In the genomic region with DNA sequence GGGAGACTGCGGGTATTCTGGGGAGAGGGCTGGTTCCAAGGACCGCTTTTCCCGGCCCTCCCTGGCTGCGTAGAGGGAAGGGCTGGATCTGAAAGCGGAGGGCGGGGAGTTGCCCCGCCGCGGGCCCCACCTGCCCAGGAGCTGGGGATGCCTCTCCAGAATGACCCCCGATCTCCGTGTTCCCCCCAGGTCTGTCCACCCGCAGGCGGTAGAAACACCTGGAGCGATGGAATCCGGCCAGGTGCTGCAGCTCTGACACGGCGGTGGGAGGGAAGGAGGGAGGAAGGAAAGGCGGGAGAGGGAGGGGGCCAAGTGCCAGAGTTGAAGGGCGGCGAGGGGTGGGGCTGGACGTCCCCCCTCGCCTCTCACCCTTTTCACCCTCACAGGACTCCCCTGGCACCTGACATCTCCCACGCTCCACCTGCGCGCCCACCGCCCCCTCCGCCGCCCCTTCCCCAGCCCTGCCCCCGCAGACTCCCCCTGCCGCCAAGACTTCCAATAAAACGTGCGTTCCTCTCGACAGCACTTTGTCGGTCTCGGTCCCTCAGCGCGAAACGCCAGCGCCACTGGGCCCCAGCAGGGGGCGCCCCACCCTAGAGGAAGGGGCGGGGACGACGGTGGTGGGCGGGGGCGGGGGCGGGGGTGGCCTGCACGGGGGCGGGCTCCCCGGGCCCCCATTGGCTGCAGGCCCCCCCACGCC, we compare ENCODE assay signal across 8 cellular contexts. TPM values are rescaled to one million over a fixed set of nuclear protein-coding genes. Genes with fewer than 3 reads are reported as not detected.
DNase-seq lines count a peak whose midpoint lies in the region; ATAC-seq and TF ChIP-seq lines count a peak whose summit lies in the region.

No MANE protein-coding gene starts in this region.

- no peak overlapping the region for H3K27ac Mint-ChIP-seq in progenitor cell of endocrine pancreas

- no peaks in the 10 kb centered on the region for H3K9me3 Mint-ChIP-seq in progenitor cell of endocrine pancreas (ENCODE audit: low read depth)

- ATAC-seq in GM19455 (IDR thresholded peaks at IDR 0.05; ENCODE audit: unreplicated experiment): no peak
- no peak for ATAC-seq in GM18907 (IDR thresholded peaks at IDR 0.05; ENCODE audit: unreplicated experiment)
- no peak for ATAC-seq in HG02678 (IDR thresholded peaks at IDR 0.05; ENCODE audit: unreplicated experiment)

- peaks cover 65% of the 10 kb centered on the region for H3K27me3 Mint-ChIP-seq in progenitor cell of endocrine pancreas

- DNase-seq in GM10266 (ENCODE audit: extremely low spot score) (peak; percentile 80), NCI-H526 treated with DMSO at 0.1 percent for 48 hours (lab: John Stamatoyannopoulos, UW) (peak; percentile 47), fibroblast of mammary gland (ENCODE audit: low read depth) (no peak), progenitor cell of endocrine pancreas (ENCODE audit: low spot score, unreplicated experiment) (peak; percentile 49)
- DNase-seq in activated T-cell treated with anti-CD3 and anti-CD28 coated beads, Interleukin-2, amount 50 U/mL, for 1 hour: peak; percentile 84

- H3K4me3 ChIP-seq in fibroblast of mammary gland (ENCODE audit: control insufficient read depth, low read depth, low read length): no peak overlapping the region

- no peak overlapping the region for H3K4me3 Mint-ChIP-seq in progenitor cell of endocrine pancreas (ENCODE audit: low read depth)

- peak; percentile 61 for TF ChIP-seq CTCF in GM10266 (IDR thresholded peaks at IDR 0.05; ENCODE audit: control insufficient read depth, insufficient read depth, low read depth, missing control alignments)
- TF ChIP-seq CTCF in fibroblast of mammary gland (conservative IDR thresholded peaks at IDR 0.05; ENCODE audit: control insufficient read depth, insufficient read depth, low read depth, low read length): peak; percentile 23
- peak; percentile 66 for TF ChIP-seq CTCF in progenitor cell of endocrine pancreas (IDR thresholded peaks at IDR 0.05; ENCODE audit: unreplicated experiment)

- no peaks in the 10 kb centered on the region for H3K36me3 Mint-ChIP-seq in progenitor cell of endocrine pancreas (ENCODE audit: insufficient read depth)

- peaks cover 9% of the 10 kb centered on the region for H3K4me1 Mint-ChIP-seq in progenitor cell of endocrine pancreas (ENCODE audit: low read depth)

RNA-seq across cellular contexts. Expression of a gene that starts 0.4 kb away (rescaled TPM):
- not detected in 2 replicates for total RNA-seq in progenitor cell of endocrine pancreas

RNA-seq across cellular contexts. Expression of a gene that starts 4.1 kb away (rescaled TPM):
- total RNA-seq in progenitor cell of endocrine pancreas: not detected in 2 replicates

RNA-seq across cellular contexts. Expression of a gene that starts 7.8 kb away (rescaled TPM):
- 0.20 TPM in 1 of 2 replicates, not detected in the other for total RNA-seq in progenitor cell of endocrine pancreas

RNA-seq across cellular contexts. Expression of a gene that starts 11.9 kb away (rescaled TPM):
- total RNA-seq in progenitor cell of endocrine pancreas: 0.62 and 1.2 TPM in 2 replicates

RNA-seq across cellular contexts. Expression of a gene that starts 27.1 kb away (rescaled TPM):
- 14.2 and 17.3 TPM in 2 replicates for total RNA-seq in progenitor cell of endocrine pancreas
